Comparison of ENCODE assay signal across 8 cellular contexts in the genomic region with DNA sequence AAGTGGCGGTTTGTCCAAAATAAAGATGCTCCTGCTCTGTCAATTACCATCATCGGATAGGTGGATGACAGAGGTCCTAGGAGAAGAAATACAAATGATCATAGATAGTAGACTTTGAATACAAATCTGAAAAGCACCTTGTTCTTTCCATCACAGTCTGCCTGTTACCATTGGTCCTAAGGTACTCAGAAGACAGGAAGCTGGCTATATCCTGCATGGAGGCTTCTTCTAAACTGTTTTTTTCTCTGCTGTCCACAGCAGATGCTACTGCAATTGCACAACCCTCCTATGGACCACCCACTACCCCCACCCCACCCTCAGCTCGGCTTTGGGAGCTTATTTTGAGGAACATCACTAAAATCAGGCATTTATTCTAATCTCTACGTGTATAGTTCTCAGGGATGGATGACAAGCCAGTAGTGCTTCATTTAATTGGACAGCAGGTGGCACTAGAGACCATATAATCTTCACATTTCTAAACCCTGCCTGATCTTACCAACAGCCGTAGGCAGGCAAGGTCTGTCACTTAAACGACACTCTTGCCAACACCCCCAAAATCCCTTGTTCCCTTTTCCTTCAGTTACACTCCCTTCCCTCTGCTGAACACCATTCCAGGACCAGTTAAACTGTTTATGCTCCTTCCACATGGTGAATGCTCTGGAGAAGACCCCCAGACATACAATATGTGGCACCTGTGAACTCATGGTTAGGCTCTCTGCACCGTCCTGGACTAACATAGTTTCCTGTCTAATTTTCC. TPM values are rescaled to one million over a fixed set of nuclear protein-coding genes. Genes with fewer than 3 reads are reported as not detected.
A peak's percentile ranks its signal among the peaks of the same experiment; 100 is the strongest.
DNase-seq lines count a peak whose midpoint lies in the region; ATAC-seq, FAIRE-seq and TF ChIP-seq lines count a peak whose summit lies in the region.

No MANE protein-coding gene starts in this region.

- H3K9me3 ChIP-seq in MM.1S (replicated peaks; ENCODE audit: insufficient read depth, low read length), result no peaks in the 10 kb centered on the region
- H3K9me3 ChIP-seq in prostate gland, result no peaks in the 10 kb centered on the region

- ATAC-seq in activated naive CD8-positive, alpha-beta T cell treated with anti-CD3 and anti-CD28 coated beads, Interleukin-2, amount 50 U/mL, for 24 hours, result peak; percentile 94
- peak; percentile 95 for ATAC-seq in Right ventricle myocardium superior (ENCODE audit: poor library complexity)

- no peak overlapping the region for H3K9ac ChIP-seq in MM.1S (ENCODE audit: low read length)

- H3K36me3 Mint-ChIP-seq in activated naive CD8-positive, alpha-beta T cell treated with anti-CD3 and anti-CD28 coated beads, Interleukin-2, amount 50 U/mL, for 24 hours (ENCODE audit: low read depth), result no peaks in the 10 kb centered on the region

- no peak overlapping the region for H3K4me3 Mint-ChIP-seq in activated naive CD8-positive, alpha-beta T cell treated with anti-CD3 and anti-CD28 coated beads, Interleukin-2, amount 50 U/mL, for 24 hours

- H3K27ac Mint-ChIP-seq in activated naive CD8-positive, alpha-beta T cell treated with anti-CD3 and anti-CD28 coated beads, Interleukin-2, amount 50 U/mL, for 24 hours, result no peak overlapping the region

- H3K4me2 ChIP-seq in MM.1S (ENCODE audit: low read depth, low read length), result no peak overlapping the region

- TF ChIP-seq CTCF in GM12872 (IDR thresholded peaks at IDR 0.05; ENCODE audit: insufficient read depth, low read depth, low read length), result peak; percentile 67
- TF ChIP-seq CTCF in HFF-Myc (IDR thresholded peaks at IDR 0.05; ENCODE audit: low read depth, low read length, missing control alignments), result peak; percentile 53
- TF ChIP-seq CTCF in MM.1S (IDR thresholded peaks at IDR 0.05; ENCODE audit: low read length), result peak; percentile 69
- TF ChIP-seq CTCF in prostate gland (IDR thresholded peaks at IDR 0.05), result peak; percentile 22 to 91 (median 86)

- no peak for TF ChIP-seq POLR2A in prostate gland (IDR thresholded peaks at IDR 0.05)

- no peak overlapping the region for H3K27ac ChIP-seq in MM.1S (ENCODE audit: low read length)
- H3K27ac ChIP-seq in prostate gland, result no peak overlapping the region

- DNase-seq in HFF-Myc (ENCODE audit: extremely low read depth, low read depth), result peak; percentile 70
- peak; percentile 66 for DNase-seq in MM.1S
- peak; percentile 71 for DNase-seq in RPMI7951 (ENCODE audit: low read depth)
- DNase-seq in activated naive CD8-positive, alpha-beta T cell treated with anti-CD3 and anti-CD28 coated beads, Interleukin-2, amount 50 U/mL, for 24 hours, result peak; percentile 22
- no peak for DNase-seq in Right ventricle myocardium superior
- peak; percentile 58 for DNase-seq in prostate gland (ENCODE audit: low spot score)

- peaks cover 2% of the 10 kb centered on the region for H3K4me1 Mint-ChIP-seq in activated naive CD8-positive, alpha-beta T cell treated with anti-CD3 and anti-CD28 coated beads, Interleukin-2, amount 50 U/mL, for 24 hours

- no peak overlapping the region for H2AFZ ChIP-seq in MM.1S (ENCODE audit: low read length)

- H3F3A ChIP-seq in MM.1S (ENCODE audit: insufficient read depth, low read length), result no peaks in the 10 kb centered on the region

- 33% methylated on average over 7 of the region's 7 CpGs for WGBS in prostate gland

- no peaks in the 10 kb centered on the region for H4K20me1 ChIP-seq in MM.1S (ENCODE audit: insufficient read depth, low read length)

- H3K36me3 ChIP-seq in MM.1S (replicated peaks; ENCODE audit: insufficient read depth, low read length), result no peaks in the 10 kb centered on the region
- no peaks in the 10 kb centered on the region for H3K36me3 ChIP-seq in prostate gland

- FAIRE-seq in A204.1 (lab: Jason Lieb, UNC), result peak; percentile 80

- H3K4me1 ChIP-seq in MM.1S (ENCODE audit: low read length) (no peaks in the 10 kb centered on the region), prostate gland (replicated peaks) (no peaks in the 10 kb centered on the region)

- H3K4me3 ChIP-seq in HFF-Myc (replicated peaks; ENCODE audit: low read depth, low read length) (no peak overlapping the region), MM.1S (ENCODE audit: low read length) (no peak overlapping the region), prostate gland (no peak overlapping the region)

- intact Hi-C loops in Right ventricle myocardium superior (cut with DNase I) (loop anchor here (2.0 to 10.0 kb wide), 2 partner anchors 61 to 1065 kb away; no protein-coding TSS in a partner anchor), prostate gland (cut with DNase I) (loop anchor here (2.0 to 10.0 kb wide), 2 partner anchors 61 to 1065 kb away; no protein-coding TSS in a partner anchor)

- H3K9me3 Mint-ChIP-seq in activated naive CD8-positive, alpha-beta T cell treated with anti-CD3 and anti-CD28 coated beads, Interleukin-2, amount 50 U/mL, for 24 hours, result no peaks in the 10 kb centered on the region

- no peaks in the 10 kb centered on the region for H3K27me3 Mint-ChIP-seq in activated naive CD8-positive, alpha-beta T cell treated with anti-CD3 and anti-CD28 coated beads, Interleukin-2, amount 50 U/mL, for 24 hours

- no peaks in the 10 kb centered on the region for H3K9me2 ChIP-seq in MM.1S (replicated peaks; ENCODE audit: insufficient read depth, low read length)

- H3K79me2 ChIP-seq in MM.1S (ENCODE audit: low read length), result no peaks in the 10 kb centered on the region

- no peaks in the 10 kb centered on the region for H3K27me3 ChIP-seq in MM.1S (replicated peaks; ENCODE audit: insufficient read depth, low read length)
- no peaks in the 10 kb centered on the region for H3K27me3 ChIP-seq in prostate gland (replicated peaks; ENCODE audit: insufficient read depth)

RNA-seq across cellular contexts. Expression of gene PTS, which starts 6.6 kb away (rescaled TPM):
- 78.1 and 80.6 TPM in 2 replicates for total RNA-seq in RPMI7951 (2014; rRNA removed; shearing (Covaris generic))
- total RNA-seq in Right ventricle myocardium superior, result 28.7 TPM
- total RNA-seq in prostate gland, result 10 to 100 TPM; 24.4 to 28.7 TPM

RNA-seq across cellular contexts. Expression of gene PLET1, which starts 41.0 kb away (rescaled TPM):
- not detected in 2 replicates for total RNA-seq in RPMI7951 (2014; rRNA removed; shearing (Covaris generic))
- total RNA-seq in Right ventricle myocardium superior (not detected), prostate gland (not detected)

RNA-seq across cellular contexts. Expression of gene BCO2, which starts 44.3 kb away (rescaled TPM):
- 0.10 and 0.24 TPM in 2 replicates for total RNA-seq in RPMI7951 (2014; rRNA removed; shearing (Covaris generic))
- total RNA-seq in Right ventricle myocardium superior (151 TPM), prostate gland (1 to 10 TPM; 3.2 to 9.1 TPM)

RNA-seq across cellular contexts. Expression of gene TEX12, which starts 52.5 kb away (rescaled TPM):
- 0.29 and 0.48 TPM in 2 replicates for total RNA-seq in RPMI7951 (2014; rRNA removed; shearing (Covaris generic))
- total RNA-seq in Right ventricle myocardium superior (not detected), prostate gland (1 to 10 TPM in 1 of 2 donors, not detected in 1; 4.0 TPM)

RNA-seq across cellular contexts. Expression of gene IL18, which starts 55.8 kb away (rescaled TPM):
- total RNA-seq in RPMI7951 (2014; rRNA removed; shearing (Covaris generic)), result not detected in 2 replicates
- total RNA-seq in Right ventricle myocardium superior, result 1.9 TPM
- total RNA-seq in prostate gland, result 1 to 10 TPM; 4.0 to 8.8 TPM

Comparison
In these comparisons a context has a peak if more than half of its experiments do, and no peak if none do; other contexts are left out.
1. RNA of gene BCO2, which starts 44.3 kb away (total RNA-seq): 151 TPM in Right ventricle myocardium superior (single experiment); 3.2 to 9.1 TPM in prostate gland and 0.10 to 0.24 TPM in RPMI7951; every median in the first group is over 10 times any median in the second.
2. Peak in every context shown above with its lines, with median percentiles within 50 percentile points of each other: CTCF ChIP-seq.